ENCODE assay signal across 17 cellular contexts in the genomic region with DNA sequence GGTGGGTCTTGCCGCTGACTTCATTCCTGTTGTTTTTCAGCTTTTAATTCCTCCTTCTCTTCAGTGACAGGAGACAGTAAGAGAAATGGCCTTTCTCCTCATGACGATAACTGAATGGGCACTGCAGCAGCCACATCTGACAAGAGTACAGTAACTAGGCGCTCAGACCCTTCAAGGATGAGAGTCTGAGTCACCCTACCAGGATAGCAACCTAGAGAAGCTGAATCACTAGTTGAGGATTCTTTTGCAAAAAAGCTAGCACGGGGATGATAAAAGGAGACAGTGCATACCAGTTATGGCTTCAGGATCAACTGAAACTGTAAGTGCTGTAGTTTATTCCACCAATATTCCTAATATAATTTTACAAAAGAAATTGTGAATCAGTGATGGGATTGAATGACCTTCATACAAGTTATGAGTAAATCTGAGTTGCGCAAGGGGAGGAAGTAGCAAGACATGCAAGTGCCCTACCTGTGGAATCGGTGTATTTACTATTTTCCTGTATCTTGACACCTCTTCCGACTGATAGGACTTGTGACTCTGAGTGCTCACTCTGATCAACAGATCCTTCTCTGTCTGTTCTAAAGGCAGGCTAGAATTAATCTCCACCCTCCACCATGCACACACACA.
"Had no signal": no experiment of that assay in that cellular context is flagged by ENCODE, and none has a peak within 500 bp of the region (broad histone marks: within the 10 kb centered on the region; RNA-seq: fewer than 3 reads in every experiment).

No MANE protein-coding gene starts in this region.

- H3K4me3 ChIP-seq: esophagus squamous epithelium, gastroesophageal sphincter, mucosa of descending colon, stomach, thoracic aorta, transverse colon had no signal

- H3K4me1 ChIP-seq: esophagus squamous epithelium, gastroesophageal sphincter, stomach, transverse colon had no signal

- H3K9me3 ChIP-seq: esophagus squamous epithelium, gastroesophageal sphincter, mucosa of descending colon, thoracic aorta, transverse colon had no signal

- DNase-seq: effector memory CD4-positive, alpha-beta T cell; esophagus squamous epithelium; foreskin fibroblast; glutamatergic neuron; islet precursor cell; mucosa of descending colon; natural killer cell; posterior cingulate gyrus; small intestine; stimulated activated CD4-positive, alpha-beta T cell treated with anti-CD3 and anti-CD28 coated beads, Interleukin-12 subunit alpha, Interleukin-12 subunit beta, amount 100 ng/mL, for 4 hours; stimulated activated naive CD4-positive, alpha-beta T cell; stomach; substantia nigra; transverse colon had no signal

- ATAC-seq: gastroesophageal sphincter, mucosa of descending colon, natural killer cell had no signal

- H3K27ac ChIP-seq: epithelial cell of prostate, esophagus squamous epithelium, gastroesophageal sphincter, stomach, thoracic aorta, transverse colon had no signal

- H3K27me3 ChIP-seq: esophagus squamous epithelium, gastroesophageal sphincter, stomach, transverse colon had no signal

- H3K36me3 ChIP-seq: esophagus squamous epithelium, gastroesophageal sphincter, stomach, thoracic aorta, transverse colon had no signal
